ENCODE assay signal across 21 cellular contexts in the genomic region with DNA sequence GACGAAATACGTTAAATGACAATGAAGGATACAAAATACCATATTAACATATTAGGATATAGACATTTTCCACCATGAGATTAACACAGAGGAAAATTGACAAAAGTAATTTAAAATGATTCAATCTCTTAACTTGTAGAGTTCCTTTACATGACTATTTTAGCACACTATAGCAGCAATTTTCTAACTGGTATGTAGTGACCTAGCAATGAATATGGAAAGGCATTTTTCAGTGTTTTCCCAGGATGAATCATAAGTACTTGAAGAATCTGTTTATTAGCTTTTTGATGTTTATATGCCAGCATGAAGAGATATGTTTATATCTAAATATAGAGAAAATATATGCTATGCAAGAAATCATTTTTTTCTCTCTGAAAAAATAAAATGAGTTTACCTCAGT.
"Had no signal": no experiment of that assay in that cellular context is flagged by ENCODE, and none has a peak within 500 bp of the region (broad histone marks: within the 10 kb centered on the region; RNA-seq: fewer than 3 reads in every experiment).

No MANE protein-coding gene starts in this region.

- H3K4me3 ChIP-seq: K562 had no signal

- DNase-seq: Kasumi-1, MM.1S, NCI-H1092 treated with DMSO at 0.1 percent for 48 hours, NCI-H1436, NCI-H187, NCI-H2029, NCI-H2081 treated with DMSO at 0.1 percent for 48 hours, NCI-H2171, NCI-H226, NCI-H446, NCI-H510A, NCI-H524 treated with DMSO at 0.1 percent for 48 hours, NCI-H69, NCI-H774, SHP77, SK-N-SH had no signal

- H3K27me3 Mint-ChIP-seq: IgD-negative memory B cell had no signal

- H3K27ac Mint-ChIP-seq: IgD-negative memory B cell had no signal

- H3K36me3 Mint-ChIP-seq: IgD-negative memory B cell had no signal

- H3K4me3 Mint-ChIP-seq: IgD-negative memory B cell had no signal

- H3K27ac ChIP-seq: KMS-11, RWPE1 had no signal

- H3K4me1 Mint-ChIP-seq: IgD-negative memory B cell had no signal

- ATAC-seq: K562, Panc1 had no signal

- H3K9me3 ChIP-seq: SK-N-SH had no signal
